In genomic region chr10:69180525-69181204, GRCh38 we compare ENCODE assay signal across 8 cellular contexts. TPM values are rescaled to one million over a fixed set of nuclear protein-coding genes. Genes with fewer than 3 reads are reported as not detected.
DNase-seq lines count a peak whose midpoint lies in the region; ATAC-seq and TF ChIP-seq lines count a peak whose summit lies in the region.

No MANE protein-coding gene starts in this region.

- H3K79me2 ChIP-seq in parathyroid adenoma = peaks cover 29% of the 10 kb centered on the region

- H3K27me3 ChIP-seq in parathyroid adenoma (ENCODE audit: control insufficient read depth, insufficient read depth, low read length) = no peaks in the 10 kb centered on the region

- H3K27ac ChIP-seq in parathyroid adenoma = peak overlapping the region; percentile 91

- ATAC-seq in esophagus mucosa = no peak

- intact Hi-C loops in posterior vena cava (cut with DNase I) = no loop called here

- peak overlapping the region; percentile 89 for H2AFZ ChIP-seq in parathyroid adenoma

- H3K36me3 ChIP-seq in parathyroid adenoma (ENCODE audit: control insufficient read depth, insufficient read depth, low read length) = no peaks in the 10 kb centered on the region

- H3K4me1 Mint-ChIP-seq in activated CD4-positive, alpha-beta memory T cell treated with anti-CD3 and anti-CD28 coated beads, Interleukin-2, amount 10 ng/mL, durations not matched to agents 7 days and 5 days = peaks cover 49% of the 10 kb centered on the region

- H3K27me3 Mint-ChIP-seq in activated CD4-positive, alpha-beta memory T cell treated with anti-CD3 and anti-CD28 coated beads, Interleukin-2, amount 10 ng/mL, durations not matched to agents 7 days and 5 days = no peaks in the 10 kb centered on the region

- H3K27ac Mint-ChIP-seq in activated CD4-positive, alpha-beta memory T cell treated with anti-CD3 and anti-CD28 coated beads, Interleukin-2, amount 10 ng/mL, durations not matched to agents 7 days and 5 days = peak overlapping the region; percentile 98

- H3K9ac ChIP-seq in parathyroid adenoma = peak overlapping the region; percentile 79

- H3K4me1 ChIP-seq in parathyroid adenoma = no peaks in the 10 kb centered on the region

- CTCF ChIA-PET in activated CD4-positive, alpha-beta memory T cell treated with anti-CD3 and anti-CD28 coated beads, Interleukin-2, amount 10 ng/mL, durations not matched to agents 7 days and 5 days (lab: Charles Lee) = interaction anchor here (1.3 to 1.4 kb wide), 4 partner anchors 46 to 212 kb away, joined by 3 to 6 read pairs (median 4); no protein-coding TSS in a partner anchor

- no peak for TF ChIP-seq CTCF in fibroblast of pulmonary artery (IDR thresholded peaks at IDR 0.05; ENCODE audit: low read length, missing control alignments)
- no peak for TF ChIP-seq CTCF in parathyroid adenoma (IDR thresholded peaks at IDR 0.05)

- H3K36me3 Mint-ChIP-seq in activated CD4-positive, alpha-beta memory T cell treated with anti-CD3 and anti-CD28 coated beads, Interleukin-2, amount 10 ng/mL, durations not matched to agents 7 days and 5 days (ENCODE audit: low read depth) = peaks cover 13% of the 10 kb centered on the region

- H3K9me3 ChIP-seq in parathyroid adenoma (ENCODE audit: control insufficient read depth, low read length) = no peaks in the 10 kb centered on the region

- DNase-seq in EL = peak; percentile 20
- peak; percentile 22 for DNase-seq in HK-2 (ENCODE audit: unreplicated experiment)
- DNase-seq in activated CD4-positive, alpha-beta memory T cell treated with anti-CD3 and anti-CD28 coated beads, Interleukin-2, amount 10 ng/mL, durations not matched to agents 7 days and 5 days = peak; percentile 32
- peak; percentile 18 for DNase-seq in fibroblast of pulmonary artery (ENCODE audit: low read depth)
- no peak for DNase-seq in DMS79 treated with DMSO at 0.1 percent for 48 hours (lab: John Stamatoyannopoulos, UW)
- DNase-seq in posterior vena cava (ENCODE audit: low spot score) = no peak

- peak overlapping the region; percentile 100 for H3K4me3 ChIP-seq in fibroblast of pulmonary artery (replicated peaks; ENCODE audit: low read depth, low read length)
- peak overlapping the region; percentile 98 for H3K4me3 ChIP-seq in parathyroid adenoma (ENCODE audit: low read depth, low read length)

- H3K4me3 Mint-ChIP-seq in activated CD4-positive, alpha-beta memory T cell treated with anti-CD3 and anti-CD28 coated beads, Interleukin-2, amount 10 ng/mL, durations not matched to agents 7 days and 5 days = peak overlapping the region; percentile 92

- H3K9me3 Mint-ChIP-seq in activated CD4-positive, alpha-beta memory T cell treated with anti-CD3 and anti-CD28 coated beads, Interleukin-2, amount 10 ng/mL, durations not matched to agents 7 days and 5 days = no peaks in the 10 kb centered on the region

- H3K4me2 ChIP-seq in parathyroid adenoma (ENCODE audit: low read length) = peak overlapping the region; percentile 99

- POLR2A ChIA-PET in activated CD4-positive, alpha-beta memory T cell treated with anti-CD3 and anti-CD28 coated beads, Interleukin-2, amount 10 ng/mL, durations not matched to agents 7 days and 5 days (lab: Charles Lee) = interaction anchor here (0.7 to 2.0 kb wide), 19 partner anchors 10 to 211 kb away, joined by 3 to 12 read pairs (median 4); partner anchors contain the start of gene HKDC1

RNA-seq across cellular contexts. Expression of gene SUPV3L1, which starts 0.6 kb away (rescaled TPM):
- 10 to 100 TPM; 34.6 to 39.1 TPM for total RNA-seq in activated CD4-positive, alpha-beta memory T cell treated with anti-CD3 and anti-CD28 coated beads, Interleukin-2, amount 10 ng/mL, durations not matched to agents 7 days and 5 days
- total RNA-seq in esophagus mucosa (22.8 TPM), posterior vena cava (10 to 100 TPM; 16.0 to 18.6 TPM)

RNA-seq across cellular contexts. Expression of gene HKDC1, which starts 39.5 kb away (rescaled TPM):
- total RNA-seq in activated CD4-positive, alpha-beta memory T cell treated with anti-CD3 and anti-CD28 coated beads, Interleukin-2, amount 10 ng/mL, durations not matched to agents 7 days and 5 days = 1 to 10 TPM; 4.1 to 4.2 TPM
- total RNA-seq in esophagus mucosa (0.04 TPM), posterior vena cava (under 1 TPM; 0.05 to 0.09 TPM)

RNA-seq across cellular contexts. Expression of gene VPS26A, which starts 56.7 kb away (rescaled TPM):
- 10 to 100 TPM; 57.1 to 63.4 TPM for total RNA-seq in activated CD4-positive, alpha-beta memory T cell treated with anti-CD3 and anti-CD28 coated beads, Interleukin-2, amount 10 ng/mL, durations not matched to agents 7 days and 5 days
- total RNA-seq in esophagus mucosa (42.2 TPM), posterior vena cava (10 to 100 TPM; 44.2 to 58.2 TPM)

Comparison
In these comparisons a context has a peak if more than half of its experiments do, and no peak if none do; other contexts are left out.
1. DNase-seq: peak in EL (single experiment), HK-2 (single experiment), activated CD4-positive, alpha-beta memory T cell treated with anti-CD3 and anti-CD28 coated beads, Interleukin-2, amount 10 ng/mL, durations not matched to agents 7 days and 5 days (single experiment) and fibroblast of pulmonary artery (single experiment); none in DMS79 treated with DMSO at 0.1 percent for 48 hours (single experiment) and posterior vena cava (single experiment).